2 cellular contexts compared by ENCODE assay signal in genomic region chr7:7563813-7564212, GRCh38.
TF ChIP-seq lines count a peak whose summit lies in the region.

No MANE protein-coding gene starts in this region.

TF ChIP-seq in liver, 16 proteins besides CTCF, POLR2A, EP300 and RAD21:
- TF ChIP-seq NR2F2 (IDR thresholded peaks at IDR 0.05) (no peak), SP1 (IDR thresholded peaks at IDR 0.05) (peak; percentile 13), FOXA1 (IDR thresholded peaks at IDR 0.05) (no peak), RXRA (IDR thresholded peaks at IDR 0.05) (peak; percentile 11 to 54), HNF4A (conservative IDR thresholded peaks at IDR 0.05) (peak; percentile 79 to 83), JUND (IDR thresholded peaks at IDR 0.05) (no peak), FOXA2 (IDR thresholded peaks at IDR 0.05) (no peak), YY1 (IDR thresholded peaks at IDR 0.05) (peak; percentile 35), ATF3 (IDR thresholded peaks at IDR 0.05) (no peak), HNF4G (IDR thresholded peaks at IDR 0.05) (no peak)
- TF ChIP-seq, protein P1, sequence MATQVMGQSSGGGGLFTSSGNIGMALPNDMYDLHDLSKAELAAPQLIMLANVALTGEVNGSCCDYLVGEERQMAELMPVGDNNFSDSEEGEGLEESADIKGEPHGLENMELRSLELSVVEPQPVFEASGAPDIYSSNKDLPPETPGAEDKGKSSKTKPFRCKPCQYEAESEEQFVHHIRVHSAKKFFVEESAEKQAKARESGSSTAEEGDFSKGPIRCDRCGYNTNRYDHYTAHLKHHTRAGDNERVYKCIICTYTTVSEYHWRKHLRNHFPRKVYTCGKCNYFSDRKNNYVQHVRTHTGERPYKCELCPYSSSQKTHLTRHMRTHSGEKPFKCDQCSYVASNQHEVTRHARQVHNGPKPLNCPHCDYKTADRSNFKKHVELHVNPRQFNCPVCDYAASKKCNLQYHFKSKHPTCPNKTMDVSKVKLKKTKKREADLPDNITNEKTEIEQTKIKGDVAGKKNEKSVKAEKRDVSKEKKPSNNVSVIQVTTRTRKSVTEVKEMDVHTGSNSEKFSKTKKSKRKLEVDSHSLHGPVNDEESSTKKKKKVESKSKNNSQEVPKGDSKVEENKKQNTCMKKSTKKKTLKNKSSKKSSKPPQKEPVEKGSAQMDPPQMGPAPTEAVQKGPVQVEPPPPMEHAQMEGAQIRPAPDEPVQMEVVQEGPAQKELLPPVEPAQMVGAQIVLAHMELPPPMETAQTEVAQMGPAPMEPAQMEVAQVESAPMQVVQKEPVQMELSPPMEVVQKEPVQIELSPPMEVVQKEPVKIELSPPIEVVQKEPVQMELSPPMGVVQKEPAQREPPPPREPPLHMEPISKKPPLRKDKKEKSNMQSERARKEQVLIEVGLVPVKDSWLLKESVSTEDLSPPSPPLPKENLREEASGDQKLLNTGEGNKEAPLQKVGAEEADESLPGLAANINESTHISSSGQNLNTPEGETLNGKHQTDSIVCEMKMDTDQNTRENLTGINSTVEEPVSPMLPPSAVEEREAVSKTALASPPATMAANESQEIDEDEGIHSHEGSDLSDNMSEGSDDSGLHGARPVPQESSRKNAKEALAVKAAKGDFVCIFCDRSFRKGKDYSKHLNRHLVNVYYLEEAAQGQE (IDR thresholded peaks at IDR 0.05) = no peak
- TF ChIP-seq, protein P2, sequence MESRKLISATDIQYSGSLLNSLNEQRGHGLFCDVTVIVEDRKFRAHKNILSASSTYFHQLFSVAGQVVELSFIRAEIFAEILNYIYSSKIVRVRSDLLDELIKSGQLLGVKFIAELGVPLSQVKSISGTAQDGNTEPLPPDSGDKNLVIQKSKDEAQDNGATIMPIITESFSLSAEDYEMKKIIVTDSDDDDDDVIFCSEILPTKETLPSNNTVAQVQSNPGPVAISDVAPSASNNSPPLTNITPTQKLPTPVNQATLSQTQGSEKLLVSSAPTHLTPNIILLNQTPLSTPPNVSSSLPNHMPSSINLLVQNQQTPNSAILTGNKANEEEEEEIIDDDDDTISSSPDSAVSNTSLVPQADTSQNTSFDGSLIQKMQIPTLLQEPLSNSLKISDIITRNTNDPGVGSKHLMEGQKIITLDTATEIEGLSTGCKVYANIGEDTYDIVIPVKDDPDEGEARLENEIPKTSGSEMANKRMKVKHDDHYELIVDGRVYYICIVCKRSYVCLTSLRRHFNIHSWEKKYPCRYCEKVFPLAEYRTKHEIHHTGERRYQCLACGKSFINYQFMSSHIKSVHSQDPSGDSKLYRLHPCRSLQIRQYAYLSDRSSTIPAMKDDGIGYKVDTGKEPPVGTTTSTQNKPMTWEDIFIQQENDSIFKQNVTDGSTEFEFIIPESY (IDR thresholded peaks at IDR 0.05) = no peak

TF ChIP-seq in HepG2, 621 proteins besides CTCF, POLR2A, EP300 and RAD21:
- TF ChIP-seq, protein P3, sequence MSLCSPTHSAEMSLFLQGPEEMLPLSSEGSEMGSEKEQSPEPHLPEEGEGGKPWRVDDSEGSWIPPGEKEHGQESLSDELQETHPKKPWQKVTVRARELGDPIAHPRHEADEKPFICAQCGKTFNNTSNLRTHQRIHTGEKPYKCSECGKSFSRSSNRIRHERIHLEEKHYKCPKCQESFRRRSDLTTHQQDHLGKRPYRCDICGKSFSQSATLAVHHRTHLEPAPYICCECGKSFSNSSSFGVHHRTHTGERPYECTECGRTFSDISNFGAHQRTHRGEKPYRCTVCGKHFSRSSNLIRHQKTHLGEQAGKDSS (CRISPR knock-in tag; IDR thresholded peaks at IDR 0.05; ENCODE audit: borderline replicate concordance, low read depth) = no peak
- TF ChIP-seq CSRNP1 (CRISPR knock-in tag; IDR thresholded peaks at IDR 0.05) = no peak
- TF ChIP-seq, protein P4, sequence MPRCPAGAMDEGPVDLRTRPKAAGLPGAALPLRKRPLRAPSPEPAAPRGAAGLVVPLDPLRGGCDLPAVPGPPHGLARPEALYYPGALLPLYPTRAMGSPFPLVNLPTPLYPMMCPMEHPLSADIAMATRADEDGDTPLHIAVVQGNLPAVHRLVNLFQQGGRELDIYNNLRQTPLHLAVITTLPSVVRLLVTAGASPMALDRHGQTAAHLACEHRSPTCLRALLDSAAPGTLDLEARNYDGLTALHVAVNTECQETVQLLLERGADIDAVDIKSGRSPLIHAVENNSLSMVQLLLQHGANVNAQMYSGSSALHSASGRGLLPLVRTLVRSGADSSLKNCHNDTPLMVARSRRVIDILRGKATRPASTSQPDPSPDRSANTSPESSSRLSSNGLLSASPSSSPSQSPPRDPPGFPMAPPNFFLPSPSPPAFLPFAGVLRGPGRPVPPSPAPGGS (CRISPR knock-in tag; IDR thresholded peaks at IDR 0.05) = no peak
- no peak for TF ChIP-seq NR2F6 (IDR thresholded peaks at IDR 0.05)
- TF ChIP-seq NR2F6 (CRISPR knock-in tag; IDR thresholded peaks at IDR 0.05) = no peak
- no peak for TF ChIP-seq POGK (CRISPR knock-in tag; conservative IDR thresholded peaks at IDR 0.05)
- no peak for TF ChIP-seq MAZ (IDR thresholded peaks at IDR 0.05; ENCODE audit: borderline replicate concordance, low read depth, low read length)
- TF ChIP-seq MAZ (CRISPR knock-in tag; IDR thresholded peaks at IDR 0.05; ENCODE audit: low read depth) = no peak
- no peak for TF ChIP-seq SRSF4 (IDR thresholded peaks at IDR 0.05; ENCODE audit: low read depth, low read length, poor library complexity, severe bottlenecking)
- TF ChIP-seq, protein P5, sequence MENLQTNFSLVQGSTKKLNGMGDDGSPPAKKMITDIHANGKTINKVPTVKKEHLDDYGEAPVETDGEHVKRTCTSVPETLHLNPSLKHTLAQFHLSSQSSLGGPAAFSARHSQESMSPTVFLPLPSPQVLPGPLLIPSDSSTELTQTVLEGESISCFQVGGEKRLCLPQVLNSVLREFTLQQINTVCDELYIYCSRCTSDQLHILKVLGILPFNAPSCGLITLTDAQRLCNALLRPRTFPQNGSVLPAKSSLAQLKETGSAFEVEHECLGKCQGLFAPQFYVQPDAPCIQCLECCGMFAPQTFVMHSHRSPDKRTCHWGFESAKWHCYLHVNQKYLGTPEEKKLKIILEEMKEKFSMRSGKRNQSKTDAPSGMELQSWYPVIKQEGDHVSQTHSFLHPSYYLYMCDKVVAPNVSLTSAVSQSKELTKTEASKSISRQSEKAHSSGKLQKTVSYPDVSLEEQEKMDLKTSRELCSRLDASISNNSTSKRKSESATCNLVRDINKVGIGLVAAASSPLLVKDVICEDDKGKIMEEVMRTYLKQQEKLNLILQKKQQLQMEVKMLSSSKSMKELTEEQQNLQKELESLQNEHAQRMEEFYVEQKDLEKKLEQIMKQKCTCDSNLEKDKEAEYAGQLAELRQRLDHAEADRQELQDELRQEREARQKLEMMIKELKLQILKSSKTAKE (CRISPR knock-in tag; IDR thresholded peaks at IDR 0.05; ENCODE audit: borderline replicate concordance) = no peak
- TF ChIP-seq ZNF235 (CRISPR knock-in tag; IDR thresholded peaks at IDR 0.05; ENCODE audit: borderline replicate concordance) = no peak
- TF ChIP-seq, protein P6, sequence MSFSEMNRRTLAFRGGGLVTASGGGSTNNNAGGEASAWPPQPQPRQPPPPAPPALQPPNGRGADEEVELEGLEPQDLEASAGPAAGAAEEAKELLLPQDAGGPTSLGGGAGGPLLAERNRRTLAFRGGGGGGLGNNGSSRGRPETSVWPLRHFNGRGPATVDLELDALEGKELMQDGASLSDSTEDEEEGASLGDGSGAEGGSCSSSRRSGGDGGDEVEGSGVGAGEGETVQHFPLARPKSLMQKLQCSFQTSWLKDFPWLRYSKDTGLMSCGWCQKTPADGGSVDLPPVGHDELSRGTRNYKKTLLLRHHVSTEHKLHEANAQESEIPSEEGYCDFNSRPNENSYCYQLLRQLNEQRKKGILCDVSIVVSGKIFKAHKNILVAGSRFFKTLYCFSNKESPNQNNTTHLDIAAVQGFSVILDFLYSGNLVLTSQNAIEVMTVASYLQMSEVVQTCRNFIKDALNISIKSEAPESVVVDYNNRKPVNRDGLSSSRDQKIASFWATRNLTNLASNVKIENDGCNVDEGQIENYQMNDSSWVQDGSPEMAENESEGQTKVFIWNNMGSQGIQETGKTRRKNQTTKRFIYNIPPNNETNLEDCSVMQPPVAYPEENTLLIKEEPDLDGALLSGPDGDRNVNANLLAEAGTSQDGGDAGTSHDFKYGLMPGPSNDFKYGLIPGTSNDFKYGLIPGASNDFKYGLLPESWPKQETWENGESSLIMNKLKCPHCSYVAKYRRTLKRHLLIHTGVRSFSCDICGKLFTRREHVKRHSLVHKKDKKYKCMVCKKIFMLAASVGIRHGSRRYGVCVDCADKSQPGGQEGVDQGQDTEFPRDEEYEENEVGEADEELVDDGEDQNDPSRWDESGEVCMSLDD (CRISPR knock-in tag; IDR thresholded peaks at IDR 0.05; ENCODE audit: borderline replicate concordance) = no peak
- TF ChIP-seq, protein P7, sequence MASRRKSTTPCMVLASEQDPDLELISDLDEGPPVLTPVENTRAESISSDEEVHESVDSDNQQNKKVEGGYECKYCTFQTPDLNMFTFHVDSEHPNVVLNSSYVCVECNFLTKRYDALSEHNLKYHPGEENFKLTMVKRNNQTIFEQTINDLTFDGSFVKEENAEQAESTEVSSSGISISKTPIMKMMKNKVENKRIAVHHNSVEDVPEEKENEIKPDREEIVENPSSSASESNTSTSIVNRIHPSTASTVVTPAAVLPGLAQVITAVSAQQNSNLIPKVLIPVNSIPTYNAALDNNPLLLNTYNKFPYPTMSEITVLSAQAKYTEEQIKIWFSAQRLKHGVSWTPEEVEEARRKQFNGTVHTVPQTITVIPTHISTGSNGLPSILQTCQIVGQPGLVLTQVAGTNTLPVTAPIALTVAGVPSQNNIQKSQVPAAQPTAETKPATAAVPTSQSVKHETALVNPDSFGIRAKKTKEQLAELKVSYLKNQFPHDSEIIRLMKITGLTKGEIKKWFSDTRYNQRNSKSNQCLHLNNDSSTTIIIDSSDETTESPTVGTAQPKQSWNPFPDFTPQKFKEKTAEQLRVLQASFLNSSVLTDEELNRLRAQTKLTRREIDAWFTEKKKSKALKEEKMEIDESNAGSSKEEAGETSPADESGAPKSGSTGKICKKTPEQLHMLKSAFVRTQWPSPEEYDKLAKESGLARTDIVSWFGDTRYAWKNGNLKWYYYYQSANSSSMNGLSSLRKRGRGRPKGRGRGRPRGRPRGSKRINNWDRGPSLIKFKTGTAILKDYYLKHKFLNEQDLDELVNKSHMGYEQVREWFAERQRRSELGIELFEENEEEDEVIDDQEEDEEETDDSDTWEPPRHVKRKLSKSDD (CRISPR knock-in tag; IDR thresholded peaks at IDR 0.05; ENCODE audit: low read depth) = no peak
- TF ChIP-seq ZNF260 (CRISPR knock-in tag; IDR thresholded peaks at IDR 0.05; ENCODE audit: borderline replicate concordance, low read depth) = no peak
- TF ChIP-seq STAG1 (CRISPR knock-in tag; IDR thresholded peaks at IDR 0.05) = no peak
- no peak for TF ChIP-seq NR2F2 (IDR thresholded peaks at IDR 0.05; ENCODE audit: borderline replicate concordance, low read depth)
- TF ChIP-seq ZNF562 (CRISPR knock-in tag; IDR thresholded peaks at IDR 0.05; ENCODE audit: borderline replicate concordance) = no peak
- no peak for TF ChIP-seq EHMT2 (IDR thresholded peaks at IDR 0.05; ENCODE audit: borderline replicate concordance, low read depth, low read length)
- no peak for TF ChIP-seq KLF16 (CRISPR knock-in tag; IDR thresholded peaks at IDR 0.05)
- no peak for TF ChIP-seq ZZZ3 (CRISPR knock-in tag; IDR thresholded peaks at IDR 0.05; ENCODE audit: borderline replicate concordance)
